ENCODE assay signal across 1 cellular context in genomic region chr3:133799794-133800585, GRCh38.
TF ChIP-seq lines count a peak whose summit lies in the region.

No MANE protein-coding gene starts in this region.

TF ChIP-seq in K562, 482 proteins besides CTCF, POLR2A, EP300 and RAD21 (continued from another document):
- TF ChIP-seq HNRNPK (IDR thresholded peaks at IDR 0.05; ENCODE audit: low read depth, low read length, poor library complexity, severe bottlenecking) (no peak), ATF3 (IDR thresholded peaks at IDR 0.05) (peak; percentile 34; the same call in 1 of the 2 replicates), ATF3 (CRISPR knock-in tag; conservative IDR thresholded peaks at IDR 0.05) (no peak), CREB1 (IDR thresholded peaks at IDR 0.05) (peak; percentile 45; the same call in 1 of the 2 replicates), CREB1 (CRISPR knock-in tag; IDR thresholded peaks at IDR 0.05) (no peak), GTF2F1 (IDR thresholded peaks at IDR 0.05; ENCODE audit: low read depth, low read length) (no peak), CEBPB (tag; IDR thresholded peaks at IDR 0.05) (peak; percentile 60), SFPQ (IDR thresholded peaks at IDR 0.05; ENCODE audit: low read depth, low read length) (no peak), JUND (IDR thresholded peaks at IDR 0.05; ENCODE audit: borderline replicate concordance, low read depth, low read length) (no peak), JUND (tag; IDR thresholded peaks at IDR 0.05; ENCODE audit: borderline replicate concordance, low read depth, low read length) (0 out of 3 replicates have a peak, but pooled peaks have one; percentile 17)
